In genomic region chr1:204480515-204480914, GRCh38 we compare ENCODE assay signal across 9 cellular contexts. TPM values are rescaled to one million over a fixed set of nuclear protein-coding genes. Genes with fewer than 3 reads are reported as not detected.
DNase-seq lines count a peak whose midpoint lies in the region; ATAC-seq, FAIRE-seq and TF ChIP-seq lines count a peak whose summit lies in the region.
"Had no signal": no experiment of that assay in that cellular context is flagged by ENCODE, and none has a peak within 500 bp of the region (broad histone marks: within the 10 kb centered on the region; RNA-seq: fewer than 3 reads in every experiment).

No MANE protein-coding gene starts in this region.

- POLR2A ChIA-PET in activated CD4-positive, alpha-beta T cell treated with anti-CD3 and anti-CD28 coated beads for 36 hours (lab: Charles Lee): no interaction called here

- peaks cover 6 to 62% (median 22%) of the 10 kb centered on the region in 4 donors for H3K4me1 ChIP-seq in Peyer's patch

- H3K27ac ChIP-seq in Peyer's patch: peak overlapping the region in 3 of 4 donors; percentile 66 to 74 (median 73)

- CTCF ChIA-PET in activated CD4-positive, alpha-beta T cell treated with anti-CD3 and anti-CD28 coated beads for 36 hours (lab: Charles Lee): interaction anchor here (0.8 to 5.9 kb wide), 3 partner anchors 13 to 83 kb away, joined by 3 to 47 read pairs (median 10); partner anchors contain the start of gene PIK3C2B

- no peaks in the 10 kb centered on the region for H3K36me3 Mint-ChIP-seq in activated CD4-positive, alpha-beta T cell treated with anti-CD3 and anti-CD28 coated beads for 36 hours (ENCODE audit: low read depth)
- peaks cover 29 to 55% of the 10 kb centered on the region in 2 donors for H3K36me3 Mint-ChIP-seq in stimulated activated naive B cell treated with anti-CD40 and anti-IgM and Interleukin-4, amounts not matched to agents 10 μg/mL and 1 μg/mL and 100 μg/mL, for 72 hours

- no peak for TF ChIP-seq POLR2A in Peyer's patch (IDR thresholded peaks at IDR 0.05)

- no peak for TF ChIP-seq CTCF in Peyer's patch (IDR thresholded peaks at IDR 0.05)

- no peak overlapping the region for H3K4me3 Mint-ChIP-seq in activated CD4-positive, alpha-beta T cell treated with anti-CD3 and anti-CD28 coated beads for 36 hours
- peak overlapping the region; percentile 76 to 77 for H3K4me3 Mint-ChIP-seq in stimulated activated naive B cell treated with anti-CD40 and anti-IgM and Interleukin-4, amounts not matched to agents 10 μg/mL and 1 μg/mL and 100 μg/mL, for 72 hours

- H3K27me3 ChIP-seq in Peyer's patch: no peaks in the 10 kb centered on the region

- peak; percentile 33 for DNase-seq in activated CD4-positive, alpha-beta T cell treated with anti-CD3 and anti-CD28 coated beads for 36 hours
- DNase-seq in activated CD4-positive, alpha-beta T cell treated with anti-CD3 and anti-CD28 coated beads, Interleukin-2, amount 50 U/mL, for 4 hours: no peak
- DNase-seq in Peyer's patch: peak in 2 of 3 donors; percentile 70
- DNase-seq in stimulated activated naive B cell treated with anti-CD40 and anti-IgM and Interleukin-4, amounts not matched to agents 10 μg/mL and 1 μg/mL and 100 μg/mL, for 72 hours: peak; percentile 82
- no peak for DNase-seq in GM03348 (ENCODE audit: low spot score)
- DNase-seq in urothelium cell line (ENCODE audit: low spot score): no peak

- no peak overlapping the region for H3K4me3 ChIP-seq in Peyer's patch

- H3K4me1 Mint-ChIP-seq in activated CD4-positive, alpha-beta T cell treated with anti-CD3 and anti-CD28 coated beads for 36 hours: peaks cover 52% of the 10 kb centered on the region
- peaks cover 87 to 99% of the 10 kb centered on the region in 2 donors for H3K4me1 Mint-ChIP-seq in stimulated activated naive B cell treated with anti-CD40 and anti-IgM and Interleukin-4, amounts not matched to agents 10 μg/mL and 1 μg/mL and 100 μg/mL, for 72 hours

- peak; percentile 67 for ATAC-seq in activated CD4-positive, alpha-beta T cell treated with anti-CD3 and anti-CD28 coated beads for 36 hours
- ATAC-seq in HG02588 (IDR thresholded peaks at IDR 0.05; ENCODE audit: unreplicated experiment): peak; percentile 64
- peak; percentile 83 to 88 for ATAC-seq in stimulated activated naive B cell treated with anti-CD40 and anti-IgM and Interleukin-4, amounts not matched to agents 10 μg/mL and 1 μg/mL and 100 μg/mL, for 72 hours (replicated peaks)
- ATAC-seq in GM18520 (IDR thresholded peaks at IDR 0.05; ENCODE audit: unreplicated experiment): no peak

- no peaks in the 10 kb centered on the region for H3K9me3 ChIP-seq in Peyer's patch

- no peaks in the 10 kb centered on the region for H3K9me3 Mint-ChIP-seq in activated CD4-positive, alpha-beta T cell treated with anti-CD3 and anti-CD28 coated beads for 36 hours (ENCODE audit: low read depth)
- H3K9me3 Mint-ChIP-seq in stimulated activated naive B cell treated with anti-CD40 and anti-IgM and Interleukin-4, amounts not matched to agents 10 μg/mL and 1 μg/mL and 100 μg/mL, for 72 hours: no peaks in the 10 kb centered on the region

- H3K36me3 ChIP-seq in Peyer's patch: no peaks in the 10 kb centered on the region

- intact Hi-C loops in activated CD4-positive, alpha-beta T cell treated with anti-CD3 and anti-CD28 coated beads for 36 hours (cut with DNase I, micrococcal nuclease): no loop called here

- no peak for FAIRE-seq in urothelium cell line (lab: Jason Lieb, UNC)
- FAIRE-seq: astrocyte had no signal

- no peaks in the 10 kb centered on the region for H3K27me3 Mint-ChIP-seq in activated CD4-positive, alpha-beta T cell treated with anti-CD3 and anti-CD28 coated beads for 36 hours
- no peaks in the 10 kb centered on the region for H3K27me3 Mint-ChIP-seq in stimulated activated naive B cell treated with anti-CD40 and anti-IgM and Interleukin-4, amounts not matched to agents 10 μg/mL and 1 μg/mL and 100 μg/mL, for 72 hours

- no peak overlapping the region for H3K27ac Mint-ChIP-seq in activated CD4-positive, alpha-beta T cell treated with anti-CD3 and anti-CD28 coated beads for 36 hours
- peak overlapping the region; percentile 96 for H3K27ac Mint-ChIP-seq in stimulated activated naive B cell treated with anti-CD40 and anti-IgM and Interleukin-4, amounts not matched to agents 10 μg/mL and 1 μg/mL and 100 μg/mL, for 72 hours

RNA-seq across cellular contexts. Expression of gene PIK3C2B, which starts 14.1 kb away (rescaled TPM):
- total RNA-seq in activated CD4-positive, alpha-beta T cell treated with anti-CD3 and anti-CD28 coated beads for 36 hours: 10 to 100 TPM; 38.2 to 44.0 TPM
- 100 to 1,000 TPM in 3 of 4 donors, 10 to 100 TPM in 1; 68.5 to 162 (median 134) TPM for total RNA-seq in Peyer's patch

RNA-seq across cellular contexts. Expression of gene MDM4, which starts 35.7 kb away (rescaled TPM):
- 10 to 100 TPM; 89.1 to 94.6 TPM for total RNA-seq in activated CD4-positive, alpha-beta T cell treated with anti-CD3 and anti-CD28 coated beads for 36 hours
- total RNA-seq in Peyer's patch: 100 to 1,000 TPM in 3 of 4 donors, 10 to 100 TPM in 1; 83.0 to 227 (median 125) TPM

Comparison
In these comparisons a context has a peak if more than half of its experiments do, and no peak if none do; other contexts are left out.
1. DNase-seq: peak in activated CD4-positive, alpha-beta T cell treated with anti-CD3 and anti-CD28 coated beads for 36 hours (single experiment), Peyer's patch (2 of 3) and stimulated activated naive B cell treated with anti-CD40 and anti-IgM and Interleukin-4, amounts not matched to agents 10 μg/mL and 1 μg/mL and 100 μg/mL, for 72 hours (single experiment); none in activated CD4-positive, alpha-beta T cell treated with anti-CD3 and anti-CD28 coated beads, Interleukin-2, amount 50 U/mL, for 4 hours (0 of 2), GM03348 (single experiment) and urothelium cell line (single experiment).